In genomic region chr12:16542586-16542985, GRCh38 we compare ENCODE assay signal across 30 cellular contexts.
DNase-seq lines count a peak whose midpoint lies in the region; ATAC-seq lines count a peak whose summit lies in the region.
"Had no signal": no experiment of that assay in that cellular context is flagged by ENCODE, and none has a peak within 500 bp of the region (broad histone marks: within the 10 kb centered on the region; RNA-seq: fewer than 3 reads in every experiment).

No MANE protein-coding gene starts in this region.

- DNase-seq in HCEC 1CT (peak; percentile 7), SJCRH30 (peak; percentile 60 to 74)
- no peak for DNase-seq in activated CD4-positive, alpha-beta T cell treated with anti-CD3 and anti-CD28 coated beads, Interleukin-2, amount 10 ng/mL, durations not matched to agents 7 days and 5 days
- DNase-seq: 8988T; ACHN; AML-193; BE2C; C1 segment of cervical spinal cord; Caco-2; Calu3; CD4-positive, alpha-beta memory T cell; CD4-positive, alpha-beta T cell; CD4-positive, CD25-positive, alpha-beta regulatory T cell; CD8-positive, alpha-beta memory T cell; CD8-positive, alpha-beta T cell; COR-L47; DMS 273 treated with DMSO at 0.1 percent for 48 hours; DMS153; DMS79; DMS79 treated with DMSO at 0.1 percent for 48 hours; DND-41; EL had no signal

- no peak overlapping the region for H3K4me3 ChIP-seq in SJCRH30
- H3K4me3 ChIP-seq: A549; BLaER1; BLaER1 treated with 17β-estradiol and CSF1 and Interleukin-3, amounts not matched to agents 10 nM and 100 nM had no signal

- peaks cover 12% of the 10 kb centered on the region for H3K9me3 Mint-ChIP-seq in activated CD4-positive, alpha-beta T cell treated with anti-CD3 and anti-CD28 coated beads, Interleukin-2, amount 10 ng/mL, durations not matched to agents 7 days and 5 days

- H3K27ac Mint-ChIP-seq in activated CD4-positive, alpha-beta T cell treated with anti-CD3 and anti-CD28 coated beads, Interleukin-2, amount 10 ng/mL, durations not matched to agents 7 days and 5 days, result no peak overlapping the region
- H3K27ac Mint-ChIP-seq: B cell; CD14-positive monocyte; CD4-positive, alpha-beta memory T cell; CD4-positive, alpha-beta T cell; CD4-positive, CD25-positive, alpha-beta regulatory T cell; CD8-positive, alpha-beta memory T cell; CD8-positive, alpha-beta T cell had no signal

- no peaks in the 10 kb centered on the region for H3K36me3 Mint-ChIP-seq in activated CD4-positive, alpha-beta T cell treated with anti-CD3 and anti-CD28 coated beads, Interleukin-2, amount 10 ng/mL, durations not matched to agents 7 days and 5 days (ENCODE audit: low read depth)
- H3K36me3 Mint-ChIP-seq: CD14-positive monocyte; CD4-positive, alpha-beta memory T cell; CD4-positive, CD25-positive, alpha-beta regulatory T cell; CD8-positive, alpha-beta memory T cell; CD8-positive, alpha-beta T cell had no signal

- H3K9me3 ChIP-seq in SJCRH30 (replicated peaks), result no peaks in the 10 kb centered on the region; the same call in 1 of the 2 replicates
- H3K9me3 ChIP-seq: A549, BE2C, BLaER1, Caco-2 had no signal

- POLR2A ChIA-PET in activated CD4-positive, alpha-beta T cell treated with anti-CD3 and anti-CD28 coated beads, Interleukin-2, amount 10 ng/mL, durations not matched to agents 7 days and 5 days (lab: Charles Lee), result no interaction called here

- no peaks in the 10 kb centered on the region for H3K27me3 Mint-ChIP-seq in activated CD4-positive, alpha-beta T cell treated with anti-CD3 and anti-CD28 coated beads, Interleukin-2, amount 10 ng/mL, durations not matched to agents 7 days and 5 days
- H3K27me3 Mint-ChIP-seq: B cell; CD4-positive, alpha-beta memory T cell; CD4-positive, alpha-beta T cell; CD4-positive, CD25-positive, alpha-beta regulatory T cell; CD8-positive, alpha-beta memory T cell had no signal

- CTCF ChIA-PET in activated CD4-positive, alpha-beta T cell treated with anti-CD3 and anti-CD28 coated beads, Interleukin-2, amount 10 ng/mL, durations not matched to agents 7 days and 5 days (lab: Charles Lee), result no interaction called here

- H3K4me3 Mint-ChIP-seq in activated CD4-positive, alpha-beta T cell treated with anti-CD3 and anti-CD28 coated beads, Interleukin-2, amount 10 ng/mL, durations not matched to agents 7 days and 5 days, result no peak overlapping the region
- H3K4me3 Mint-ChIP-seq: B cell; CD14-positive monocyte; CD4-positive, alpha-beta memory T cell; CD4-positive, alpha-beta T cell; CD4-positive, CD25-positive, alpha-beta regulatory T cell; CD8-positive, alpha-beta memory T cell; CD8-positive, alpha-beta T cell had no signal

- no peak for ATAC-seq in GM21381 (IDR thresholded peaks at IDR 0.05; ENCODE audit: unreplicated experiment)
- ATAC-seq: A549; CD8-positive, alpha-beta T cell had no signal

- H3K27ac ChIP-seq in SJCRH30, result peak overlapping the region; percentile 67
- H3K27ac ChIP-seq: 22Rv1; A549; BLaER1; BLaER1 treated with 17β-estradiol and CSF1 and Interleukin-3, amounts not matched to agents 10 nM and 100 nM; C4-2B had no signal

- H3K36me3 ChIP-seq in SJCRH30, result no peaks in the 10 kb centered on the region
- H3K36me3 ChIP-seq: BE2C; BLaER1; BLaER1 treated with 17β-estradiol and CSF1 and Interleukin-3, amounts not matched to agents 10 nM and 100 nM had no signal

- no peaks in the 10 kb centered on the region for H3K27me3 ChIP-seq in SJCRH30
- H3K27me3 ChIP-seq: BE2C; BLaER1; BLaER1 treated with 17β-estradiol and CSF1 and Interleukin-3, amounts not matched to agents 10 nM and 100 nM had no signal

- no peaks in the 10 kb centered on the region for H3K4me1 Mint-ChIP-seq in activated CD4-positive, alpha-beta T cell treated with anti-CD3 and anti-CD28 coated beads, Interleukin-2, amount 10 ng/mL, durations not matched to agents 7 days and 5 days
- H3K4me1 Mint-ChIP-seq: B cell; CD14-positive monocyte; CD4-positive, alpha-beta memory T cell; CD4-positive, CD25-positive, alpha-beta regulatory T cell; CD8-positive, alpha-beta memory T cell had no signal

- H3K4me1 ChIP-seq in SJCRH30, result peaks cover 18% of the 10 kb centered on the region
- H3K4me1 ChIP-seq: A549; BE2C; BLaER1; BLaER1 treated with 17β-estradiol and CSF1 and Interleukin-3, amounts not matched to agents 10 nM and 100 nM; Caco-2 had no signal
